21 cellular contexts compared by ENCODE assay signal in genomic region chr5:93705896-93706295, GRCh38. TPM values are rescaled to one million over a fixed set of nuclear protein-coding genes. Genes with fewer than 3 reads are reported as not detected.
"Had no signal": no experiment of that assay in that cellular context is flagged by ENCODE, and none has a peak within 500 bp of the region (broad histone marks: within the 10 kb centered on the region; RNA-seq: fewer than 3 reads in every experiment).

No MANE protein-coding gene starts in this region.

- H3K9me3 ChIP-seq: mucosa of descending colon, prostate gland, right lobe of liver, spleen had no signal

- H3K4me1 Mint-ChIP-seq: activated B cell treated with CpG ODN at 0.5 μM for 24 hours had no signal

- FAIRE-seq: islet of Langerhans, TTC549 had no signal

- ATAC-seq: activated naive CD4-positive, alpha-beta T cell treated with anti-CD3 and anti-CD28 coated beads, Interleukin-2, amount 50 U/mL, for 72 hours; foreskin keratinocyte; mucosa of descending colon; natural killer cell; right lobe of liver had no signal

- H3K27ac ChIP-seq: cardiac muscle cell, coronary artery, foreskin keratinocyte, prostate gland, right lobe of liver, spleen had no signal

- H3K9me3 Mint-ChIP-seq: activated B cell treated with CpG ODN at 0.5 μM for 24 hours; activated CD4-positive, alpha-beta T cell treated with anti-CD3 and anti-CD28 coated beads, Interleukin-2, amount 10 ng/mL, durations not matched to agents 24 days and 14 days; activated naive CD4-positive, alpha-beta T cell treated with anti-CD3 and anti-CD28 coated beads, Interleukin-2, amount 50 U/mL, for 72 hours; activated T-helper 2 cell treated with anti-CD3 and anti-CD28 coated beads, Interferon-gamma antibody, Interleukin-2, Interleukin-4, amounts not matched to agents 10 μg/mL and 5 μg/mL and 100 μg/mL, durations not matched to agents 14 hours and 24 hours and 36 hours; natural killer cell; type B pancreatic cell had no signal

- H3K27ac Mint-ChIP-seq: activated B cell treated with CpG ODN at 0.5 μM for 24 hours; activated CD4-positive, alpha-beta T cell treated with anti-CD3 and anti-CD28 coated beads, Interleukin-2, amount 10 ng/mL, durations not matched to agents 24 days and 14 days; activated naive CD4-positive, alpha-beta T cell treated with anti-CD3 and anti-CD28 coated beads, Interleukin-2, amount 50 U/mL, for 72 hours; activated T-helper 2 cell treated with anti-CD3 and anti-CD28 coated beads, Interferon-gamma antibody, Interleukin-2, Interleukin-4, amounts not matched to agents 10 μg/mL and 5 μg/mL and 100 μg/mL, durations not matched to agents 14 hours and 24 hours and 36 hours; natural killer cell; type B pancreatic cell had no signal

- H3K36me3 Mint-ChIP-seq: natural killer cell, type B pancreatic cell had no signal

- H3K27me3 ChIP-seq: cardiac muscle cell, foreskin keratinocyte, right lobe of liver, spleen had no signal

- H3K4me3 ChIP-seq: cardiac muscle cell, coronary artery, mucosa of descending colon, prostate gland, right lobe of liver, spleen had no signal

- DNase-seq: activated B cell treated with CpG ODN at 0.5 μM for 24 hours; activated CD4-positive, alpha-beta T cell treated with anti-CD3 and anti-CD28 coated beads, Interleukin-2, amount 10 ng/mL, durations not matched to agents 24 days and 14 days; effector memory CD4-positive, alpha-beta T cell; foreskin keratinocyte; head of caudate nucleus; mucosa of descending colon; natural killer cell; nucleus accumbens; right lobe of liver; stimulated activated CD4-positive, alpha-beta T cell treated with anti-CD3 and anti-CD28 coated beads, Interleukin-2, amount 100 ng/mL, for 24 hours; stimulated activated naive CD4-positive, alpha-beta T cell; T-helper 2 cell had no signal

- H3K27me3 Mint-ChIP-seq: activated B cell treated with CpG ODN at 0.5 μM for 24 hours; activated CD4-positive, alpha-beta T cell treated with anti-CD3 and anti-CD28 coated beads, Interleukin-2, amount 10 ng/mL, durations not matched to agents 24 days and 14 days; type B pancreatic cell had no signal

- H3K4me3 Mint-ChIP-seq: activated B cell treated with CpG ODN at 0.5 μM for 24 hours; activated CD4-positive, alpha-beta T cell treated with anti-CD3 and anti-CD28 coated beads, Interleukin-2, amount 10 ng/mL, durations not matched to agents 24 days and 14 days; natural killer cell; type B pancreatic cell had no signal

- H3K4me1 ChIP-seq: foreskin keratinocyte, prostate gland, right lobe of liver, spleen had no signal

- H3K36me3 ChIP-seq: cardiac muscle cell, prostate gland, right lobe of liver had no signal

RNA-seq across cellular contexts. Expression of gene POU5F2, which starts 35.5 kb away (rescaled TPM):
- polyA plus RNA-seq: foreskin keratinocyte had no signal
